1 cellular context compared by ENCODE assay signal in the genomic region with DNA sequence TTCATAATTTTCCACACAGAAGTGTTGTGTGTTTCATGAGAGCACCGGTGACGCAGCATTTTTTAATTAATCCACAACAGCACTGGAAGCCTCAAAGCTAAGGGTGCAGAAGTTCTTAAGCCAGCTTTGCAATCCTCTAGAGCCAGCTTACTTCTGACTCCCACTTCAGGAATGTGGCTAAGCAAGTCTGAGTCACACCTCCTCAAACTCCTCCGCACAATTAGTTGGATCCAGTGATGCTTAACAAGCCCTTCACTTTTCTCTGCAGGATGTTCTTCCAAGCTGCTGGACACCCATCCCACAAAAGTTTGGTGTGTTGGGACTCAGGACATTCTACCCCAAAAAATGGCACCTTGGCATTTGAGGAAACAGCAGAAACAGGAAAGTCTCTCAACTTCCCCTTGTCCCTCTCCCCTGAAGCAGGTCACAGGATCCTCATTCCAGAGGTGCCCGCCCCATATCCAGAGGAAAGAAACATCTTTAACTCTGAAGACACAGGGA.
TF ChIP-seq lines count a peak whose summit lies in the region.

No MANE protein-coding gene starts in this region.

TF ChIP-seq in SK-N-SH, 30 proteins besides CTCF, POLR2A, EP300 and RAD21 (continued from another document):
- TF ChIP-seq, protein P1, sequence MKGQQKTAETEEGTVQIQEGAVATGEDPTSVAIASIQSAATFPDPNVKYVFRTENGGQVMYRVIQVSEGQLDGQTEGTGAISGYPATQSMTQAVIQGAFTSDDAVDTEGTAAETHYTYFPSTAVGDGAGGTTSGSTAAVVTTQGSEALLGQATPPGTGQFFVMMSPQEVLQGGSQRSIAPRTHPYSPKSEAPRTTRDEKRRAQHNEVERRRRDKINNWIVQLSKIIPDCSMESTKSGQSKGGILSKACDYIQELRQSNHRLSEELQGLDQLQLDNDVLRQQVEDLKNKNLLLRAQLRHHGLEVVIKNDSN (IDR thresholded peaks at IDR 0.05; ENCODE audit: borderline replicate concordance, low read depth), result no peak
- TF ChIP-seq YY1 (IDR thresholded peaks at IDR 0.05; ENCODE audit: low read depth) (peak; percentile 42; the same call in 1 of the 2 replicates), GABPA (IDR thresholded peaks at IDR 0.05; ENCODE audit: low read depth) (no peak), CHD2 (IDR thresholded peaks at IDR 0.05; ENCODE audit: low read length, partially characterized antibody) (no peak)
- TF ChIP-seq, protein P2, sequence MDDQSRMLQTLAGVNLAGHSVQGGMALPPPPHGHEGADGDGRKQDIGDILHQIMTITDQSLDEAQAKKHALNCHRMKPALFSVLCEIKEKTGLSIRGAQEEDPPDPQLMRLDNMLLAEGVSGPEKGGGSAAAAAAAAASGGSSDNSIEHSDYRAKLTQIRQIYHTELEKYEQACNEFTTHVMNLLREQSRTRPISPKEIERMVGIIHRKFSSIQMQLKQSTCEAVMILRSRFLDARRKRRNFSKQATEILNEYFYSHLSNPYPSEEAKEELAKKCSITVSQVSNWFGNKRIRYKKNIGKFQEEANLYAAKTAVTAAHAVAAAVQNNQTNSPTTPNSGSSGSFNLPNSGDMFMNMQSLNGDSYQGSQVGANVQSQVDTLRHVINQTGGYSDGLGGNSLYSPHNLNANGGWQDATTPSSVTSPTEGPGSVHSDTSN (IDR thresholded peaks at IDR 0.05), result peak; percentile 48; the same call in 1 of the 2 replicates
- TF ChIP-seq, protein P3, sequence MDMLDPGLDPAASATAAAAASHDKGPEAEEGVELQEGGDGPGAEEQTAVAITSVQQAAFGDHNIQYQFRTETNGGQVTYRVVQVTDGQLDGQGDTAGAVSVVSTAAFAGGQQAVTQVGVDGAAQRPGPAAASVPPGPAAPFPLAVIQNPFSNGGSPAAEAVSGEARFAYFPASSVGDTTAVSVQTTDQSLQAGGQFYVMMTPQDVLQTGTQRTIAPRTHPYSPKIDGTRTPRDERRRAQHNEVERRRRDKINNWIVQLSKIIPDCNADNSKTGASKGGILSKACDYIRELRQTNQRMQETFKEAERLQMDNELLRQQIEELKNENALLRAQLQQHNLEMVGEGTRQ (IDR thresholded peaks at IDR 0.05; ENCODE audit: borderline replicate concordance, low read depth, low read length), result no peak
